In the genomic region with DNA sequence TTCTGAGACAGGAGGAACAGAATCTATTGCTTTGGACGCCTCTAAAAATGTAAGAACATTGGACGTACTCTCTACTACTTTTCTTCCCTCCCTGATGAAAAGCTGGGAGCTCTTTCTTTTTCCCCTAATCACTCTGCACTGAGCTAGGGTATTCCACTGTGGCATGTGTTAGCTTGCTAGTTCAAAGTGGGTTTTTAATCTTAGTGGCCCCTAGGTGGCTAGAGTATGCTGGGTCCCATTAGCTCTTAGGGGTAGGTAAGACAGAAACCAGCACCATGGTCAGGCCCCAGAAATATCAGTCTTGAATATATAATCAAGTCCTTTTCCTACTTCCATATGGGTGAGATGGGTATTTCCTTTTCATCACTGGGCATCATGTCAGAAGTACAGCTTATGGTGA, we compare ENCODE assay signal across 25 cellular contexts.
"Had no signal": no experiment of that assay in that cellular context is flagged by ENCODE, and none has a peak within 500 bp of the region (broad histone marks: within the 10 kb centered on the region; RNA-seq: fewer than 3 reads in every experiment).

No MANE protein-coding gene starts in this region.

- H3K4me1 Mint-ChIP-seq: IgD-negative memory B cell had no signal

- H3K4me3 Mint-ChIP-seq: IgD-negative memory B cell had no signal

- H3K9me3 ChIP-seq: SJSA1 had no signal

- H3K27me3 Mint-ChIP-seq: IgD-negative memory B cell had no signal

- H3K4me2 ChIP-seq: KMS-11 had no signal

- H3K36me3 ChIP-seq: SJSA1 had no signal

- H3K36me3 Mint-ChIP-seq: IgD-negative memory B cell had no signal

- H3K9ac ChIP-seq: KMS-11 had no signal

- H3K27ac ChIP-seq: HL-60, KMS-11, SJSA1, SK-N-MC had no signal

- H3K27ac Mint-ChIP-seq: IgD-negative memory B cell had no signal

- H3K4me1 ChIP-seq: SJSA1 had no signal

- H3K27me3 ChIP-seq: SJSA1 had no signal

- DNase-seq: Kasumi-1, MV-4-11, NCI-H1048, NCI-H1105, NCI-H1417 treated with DMSO at 0.1 percent for 48 hours, NCI-H146, NCI-H187, NCI-H2029, NCI-H2081 treated with DMSO at 0.1 percent for 48 hours, NCI-H2171, NCI-H226, NCI-H446, NCI-H510A, NCI-H524 treated with DMSO at 0.1 percent for 48 hours, NCI-H69, NCI-H774, Right ventricle myocardium superior, RPMI8226, SIG-M5 had no signal

- H3K4me3 ChIP-seq: K562, SJSA1, SK-N-MC had no signal
